Comparison of ENCODE assay signal across 8 cellular contexts in genomic region chr6:154995241-154996162, GRCh38. TPM values are rescaled to one million over a fixed set of nuclear protein-coding genes. Genes with fewer than 3 reads are reported as not detected.
DNase-seq lines count a peak whose midpoint lies in the region; ATAC-seq and TF ChIP-seq lines count a peak whose summit lies in the region.

TSS of gene TIAM2 (plus strand) at chr6:154995315. CDS start at chr6:155129224, 133,909 bp downstream.

- H3K27ac ChIP-seq in AG04450 (ENCODE audit: low read depth, low read length) (no peak within 1 kb of the TSS), GM23338 (ENCODE audit: low read depth) (peak within 1 kb of the TSS; percentile 70; the same call in 1 of the 2 replicates), neural cell (ENCODE audit: low read length) (no peak within 1 kb of the TSS), upper lobe of left lung (no peak within 1 kb of the TSS)

- H3K36me3 ChIP-seq in GM23338 (ENCODE audit: insufficient read depth) (no peaks in the 10 kb centered on the region), neural cell (ENCODE audit: insufficient read depth, low read length) (no peaks in the 10 kb centered on the region), upper lobe of left lung (no peaks in the 10 kb centered on the region)

- ATAC-seq in GM23338 (peak; percentile 82), upper lobe of left lung (ENCODE audit: low FRiP score in 2 of 2) (peak; percentile 23 to 47)

- CTCF ChIA-PET in AG04450 (lab: Charles Lee), result interaction anchor here (0.6 kb wide), 1 partner anchor 68 kb away, joined by 3 read pairs; no protein-coding TSS in a partner anchor

- H3K4me3 Mint-ChIP-seq in GM23338, result peak within 1 kb of the TSS; percentile 84

- H3K9me3 ChIP-seq in AG04450 (ENCODE audit: control insufficient read depth, insufficient read depth, low read length) (peaks cover 3% of the 10 kb centered on the region; the same call in 1 of the 2 replicates), neural cell (ENCODE audit: low read length) (no peaks in the 10 kb centered on the region), upper lobe of left lung (no peaks in the 10 kb centered on the region)

- peak within 1 kb of the TSS; percentile 81 for H3K4me3 ChIP-seq in AG04450 (ENCODE audit: low read depth, low read length)
- peak within 1 kb of the TSS; percentile 95 for H3K4me3 ChIP-seq in GM23338
- peak within 1 kb of the TSS; percentile 71 for H3K4me3 ChIP-seq in fibroblast of pulmonary artery (replicated peaks; ENCODE audit: low read depth, low read length)
- H3K4me3 ChIP-seq in neural cell (ENCODE audit: low read length), result peak within 1 kb of the TSS; percentile 83
- peak within 1 kb of the TSS in 3 of 4 donors; percentile 39 to 51 (median 49) for H3K4me3 ChIP-seq in upper lobe of left lung

- H3K27me3 Mint-ChIP-seq in GM23338 (ENCODE audit: insufficient read depth, low read depth, poor library complexity), result peaks cover 12% of the 10 kb centered on the region

- TF ChIP-seq RAD21 in neural cell (conservative IDR thresholded peaks at IDR 0.05), result peak; percentile 17

- POLR2A ChIA-PET in AG04450 (lab: Yijun Ruan, JAX), result no interaction called here

- peak within 1 kb of the TSS; percentile 97 for H3K4me2 ChIP-seq in GM23338
- H3K4me2 ChIP-seq in neural cell (ENCODE audit: low read length), result peak within 1 kb of the TSS; percentile 68

- H3K27me3 ChIP-seq in AG04450 (ENCODE audit: control insufficient read depth, insufficient read depth, low read length) (no peaks in the 10 kb centered on the region), GM23338 (ENCODE audit: insufficient read depth) (peaks cover 11% of the 10 kb centered on the region), neural cell (ENCODE audit: insufficient read depth, low read depth, low read length) (peaks cover 16% of the 10 kb centered on the region), upper lobe of left lung (peaks cover 0 to 13% (median 5%) of the 10 kb centered on the region in 4 donors)

- no peaks in the 10 kb centered on the region for H4K20me1 ChIP-seq in GM23338 (replicated peaks; ENCODE audit: insufficient read depth)
- no peaks in the 10 kb centered on the region for H4K20me1 ChIP-seq in neural cell (ENCODE audit: insufficient read depth)

- peak within 1 kb of the TSS; percentile 60 for H3K9ac ChIP-seq in neural cell (ENCODE audit: low read length)

- H3K36me3 Mint-ChIP-seq in GM23338 (ENCODE audit: low read depth), result no peaks in the 10 kb centered on the region

- DNase-seq in AG04450 (ENCODE audit: low read depth, low spot score) (no peak), GM23338 (ENCODE audit: low spot score) (peak; percentile 79), fibroblast of pulmonary artery (ENCODE audit: low read depth) (no peak), upper lobe of left lung (peak in 1 of 2 donors; percentile 84), NOMO-1 treated with DMSO at 0.1 percent for 48 hours (lab: John Stamatoyannopoulos, UW; ENCODE audit: unreplicated experiment) (no peak), DMS153 treated with DMSO at 0.1 percent for 48 hours (lab: John Stamatoyannopoulos, UW; ENCODE audit: unreplicated experiment) (no peak)
- DNase-seq in activated CD4-positive, alpha-beta T cell treated with anti-CD3 and anti-CD28 coated beads, Interleukin-2, amount 50 U/mL, for 24 hours (ENCODE audit: low read depth in 1 of 2, low spot score in 1 of 2), result peak; percentile 5 to 9

- TF ChIP-seq EP300 in neural cell (conservative IDR thresholded peaks at IDR 0.05; ENCODE audit: poor library complexity, severe bottlenecking), result no peak
- TF ChIP-seq EP300 in upper lobe of left lung (IDR thresholded peaks at IDR 0.05), result no peak

- peaks cover 19% of the 10 kb centered on the region for H3K4me1 ChIP-seq in GM23338 (ENCODE audit: insufficient read depth)
- peaks cover 6 to 15% (median 7%) of the 10 kb centered on the region in 4 donors for H3K4me1 ChIP-seq in upper lobe of left lung

- WGBS in upper lobe of left lung, 2 donors, result 2% methylated on average over 63 of the region's 114 CpGs; no CpG with 5 or more reads in 1 of the 2 donors

- no peak for TF ChIP-seq POLR2A in upper lobe of left lung (IDR thresholded peaks at IDR 0.05)

- peaks cover 16% of the 10 kb centered on the region for H3K4me1 Mint-ChIP-seq in GM23338

- H3K27ac Mint-ChIP-seq in GM23338, result no peak within 1 kb of the TSS

- H3K9me2 ChIP-seq in GM23338 (ENCODE audit: insufficient read depth) (no peaks in the 10 kb centered on the region), neural cell (ENCODE audit: insufficient read depth, low read length) (no peaks in the 10 kb centered on the region)

- no peaks in the 10 kb centered on the region for H3K9me3 Mint-ChIP-seq in GM23338

- TF ChIP-seq CTCF in AG04450 (IDR thresholded peaks at IDR 0.05; ENCODE audit: low read depth, low read length) (no peak), GM23338 (conservative IDR thresholded peaks at IDR 0.05; ENCODE audit: low read depth in 2 of 2) (peak in 1 of 2 experiments; percentile 31; a peak in 2 of 4 replicates), fibroblast of pulmonary artery (IDR thresholded peaks at IDR 0.05; ENCODE audit: low read length, missing control alignments) (no peak), neural cell (IDR thresholded peaks at IDR 0.05; ENCODE audit: poor library complexity, severe bottlenecking) (peak; percentile 53), upper lobe of left lung (IDR thresholded peaks at IDR 0.05) (no peak)

- H3F3A ChIP-seq in GM23338 (replicated peaks; ENCODE audit: low read depth) (0 out of 2 replicates have a peak, but pooled peaks cover 10% of the 10 kb centered on the region), neural cell (ENCODE audit: insufficient read depth, low read length, poor library complexity, severe bottlenecking) (no peaks in the 10 kb centered on the region)

- peaks cover 37% of the 10 kb centered on the region for H3K79me2 ChIP-seq in GM23338 (replicated peaks; ENCODE audit: insufficient read depth)
- no peaks in the 10 kb centered on the region for H3K79me2 ChIP-seq in neural cell (replicated peaks; ENCODE audit: insufficient read depth, low read length)

- H2AFZ ChIP-seq in GM23338 (peak within 1 kb of the TSS; percentile 97), neural cell (ENCODE audit: low read depth, low read length) (no peak within 1 kb of the TSS)

TF ChIP-seq in GM23338, 12 proteins besides CTCF, POLR2A, EP300 and RAD21 (continues in another document):
- TF ChIP-seq REST (IDR thresholded peaks at IDR 0.05; ENCODE audit: unreplicated experiment) (no peak), NANOG (IDR thresholded peaks at IDR 0.05; ENCODE audit: borderline replicate concordance) (no peak)

TF ChIP-seq in neural cell, 6 proteins besides CTCF, POLR2A, EP300 and RAD21:
- TF ChIP-seq EZH2 (IDR thresholded peaks at IDR 0.05; ENCODE audit: borderline replicate concordance, insufficient read depth, low read length, poor library complexity, severe bottlenecking) (no peak), SMC3 (conservative IDR thresholded peaks at IDR 0.05; ENCODE audit: poor library complexity) (peak; percentile 46)

RNA-seq across cellular contexts. Expression of gene TIAM2, which starts in this region (rescaled TPM):
- polyA plus RNA-seq in AG04450 (2011; rRNA removed) (7.2 and 12.6 TPM in 2 replicates), GM23338 (2016; fragmentation: Nextera tagmentation; extraction: Ambion mirVana) (13.0 and 14.2 TPM in 2 replicates), neural cell (52.4 and 73.3 TPM in 2 replicates)
- polyA minus RNA-seq in AG04450 (2011; rRNA and poly(A)+ RNA removed), result 15.4 and 16.0 TPM in 2 replicates
- 24.4 and 27.8 TPM in 2 replicates for total RNA-seq in GM23338 (2014; rRNA removed; shearing (Covaris generic))
- 94.1 and 110 TPM in 2 replicates for polyA minus RNA-seq in neural cell
- total RNA-seq in upper lobe of left lung, result 10 to 100 TPM in 2 of 6 donors, 1 to 10 TPM in 4; 5.6 to 25.1 (median 7.7) TPM

Comparison
In these comparisons a context has a peak if more than half of its experiments do, and no peak if none do; other contexts are left out.
1. DNase-seq: peak in GM23338 (single experiment) and activated CD4-positive, alpha-beta T cell treated with anti-CD3 and anti-CD28 coated beads, Interleukin-2, amount 50 U/mL, for 24 hours (2 of 2); none in AG04450 (single experiment), fibroblast of pulmonary artery (single experiment), NOMO-1 treated with DMSO at 0.1 percent for 48 hours (single experiment) and DMS153 treated with DMSO at 0.1 percent for 48 hours (single experiment).
2. Peak in every context shown above with its lines, with median percentiles within 50 percentile points of each other: H3K4me3 ChIP-seq.